ENCODE assay signal across 17 cellular contexts in the genomic region with DNA sequence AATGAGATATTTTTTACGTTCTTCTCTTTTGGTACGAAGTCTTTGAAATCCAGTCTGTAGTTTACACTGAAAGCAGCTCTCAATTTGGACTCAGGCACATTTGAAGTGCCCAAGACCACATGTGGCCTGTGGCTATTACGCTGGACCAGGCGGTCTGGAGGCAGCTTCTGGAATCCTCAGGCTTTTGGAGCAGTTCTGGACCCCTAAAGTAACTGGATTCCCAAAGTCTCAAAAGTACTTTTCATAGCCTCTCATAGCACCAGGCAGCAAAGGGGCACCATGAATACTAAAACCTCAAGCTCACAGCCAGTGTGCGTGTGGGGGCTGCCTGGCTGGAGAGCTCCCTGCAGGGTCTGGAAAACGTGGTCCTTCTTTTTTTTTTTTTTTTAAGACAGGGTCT.
DNase-seq lines count a peak whose midpoint lies in the region; ATAC-seq and TF ChIP-seq lines count a peak whose summit lies in the region.
"Had no signal": no experiment of that assay in that cellular context is flagged by ENCODE, and none has a peak within 500 bp of the region (broad histone marks: within the 10 kb centered on the region; RNA-seq: fewer than 3 reads in every experiment).

No MANE protein-coding gene starts in this region.

- no peaks in the 10 kb centered on the region for H3K9me3 ChIP-seq in WERI-Rb-1 (ENCODE audit: severe bottlenecking)
- H3K9me3 ChIP-seq: A549, uterus had no signal

- peak; percentile 38 for DNase-seq in activated CD8-positive, alpha-beta memory T cell treated with anti-CD3 and anti-CD28 coated beads for 24 hours
- no peak for DNase-seq in activated CD8-positive, alpha-beta memory T cell treated with anti-CD3 and anti-CD28 coated beads, Interleukin-2, amount 50 U/mL, for 4 hours
- DNase-seq in WERI-Rb-1 (peak; percentile 2), epithelial cell of prostate (ENCODE audit: low read depth, low spot score) (no peak), ecto neural progenitor cell (ENCODE audit: low spot score) (no peak), KG1 (lab: John Stamatoyannopoulos, UW) (no peak)
- DNase-seq in stimulated activated CD8-positive, alpha-beta memory T cell treated with anti-CD3 and anti-CD28 coated beads, Interleukin-4, amount 100 ng/mL, for 48 hours = peak; percentile 16
- DNase-seq: activated CD4-positive, CD25-positive, alpha-beta regulatory T cell; activated gamma-delta T cell; Kasumi-1; naive B cell; SIG-M5 had no signal

- TF ChIP-seq CTCF in WERI-Rb-1 (IDR thresholded peaks at IDR 0.05; ENCODE audit: low read depth, low read length) = no peak

- no peaks in the 10 kb centered on the region; the same call in 1 of the 2 replicates for H3K36me3 ChIP-seq in WERI-Rb-1
- H3K36me3 ChIP-seq: uterus had no signal

- H3K27me3 ChIP-seq in WERI-Rb-1 (ENCODE audit: insufficient read depth, low read depth, severe bottlenecking) = no peaks in the 10 kb centered on the region
- H3K27me3 ChIP-seq: hepatocyte, uterus had no signal

- no peak for ATAC-seq in GM19395 (IDR thresholded peaks at IDR 0.05; ENCODE audit: unreplicated experiment)
- ATAC-seq: A549 had no signal

- H3K27ac ChIP-seq in WERI-Rb-1 (no peak overlapping the region), epithelial cell of prostate (peak overlapping the region; percentile 75)
- H3K27ac ChIP-seq: uterus had no signal

- H3K4me3 ChIP-seq in WERI-Rb-1 (ENCODE audit: low read depth, low read length) = no peak overlapping the region
- H3K4me3 ChIP-seq: A549, hepatocyte, lung, uterus had no signal

Comparison
In these comparisons a context has a peak if more than half of its experiments do, and no peak if none do; other contexts are left out.
1. DNase-seq: peak in activated CD8-positive, alpha-beta memory T cell treated with anti-CD3 and anti-CD28 coated beads for 24 hours (single experiment), WERI-Rb-1 (single experiment) and stimulated activated CD8-positive, alpha-beta memory T cell treated with anti-CD3 and anti-CD28 coated beads, Interleukin-4, amount 100 ng/mL, for 48 hours (single experiment); none in activated CD8-positive, alpha-beta memory T cell treated with anti-CD3 and anti-CD28 coated beads, Interleukin-2, amount 50 U/mL, for 4 hours (single experiment), epithelial cell of prostate (single experiment), ecto neural progenitor cell (single experiment) and KG1 (single experiment).